In the genomic region with DNA sequence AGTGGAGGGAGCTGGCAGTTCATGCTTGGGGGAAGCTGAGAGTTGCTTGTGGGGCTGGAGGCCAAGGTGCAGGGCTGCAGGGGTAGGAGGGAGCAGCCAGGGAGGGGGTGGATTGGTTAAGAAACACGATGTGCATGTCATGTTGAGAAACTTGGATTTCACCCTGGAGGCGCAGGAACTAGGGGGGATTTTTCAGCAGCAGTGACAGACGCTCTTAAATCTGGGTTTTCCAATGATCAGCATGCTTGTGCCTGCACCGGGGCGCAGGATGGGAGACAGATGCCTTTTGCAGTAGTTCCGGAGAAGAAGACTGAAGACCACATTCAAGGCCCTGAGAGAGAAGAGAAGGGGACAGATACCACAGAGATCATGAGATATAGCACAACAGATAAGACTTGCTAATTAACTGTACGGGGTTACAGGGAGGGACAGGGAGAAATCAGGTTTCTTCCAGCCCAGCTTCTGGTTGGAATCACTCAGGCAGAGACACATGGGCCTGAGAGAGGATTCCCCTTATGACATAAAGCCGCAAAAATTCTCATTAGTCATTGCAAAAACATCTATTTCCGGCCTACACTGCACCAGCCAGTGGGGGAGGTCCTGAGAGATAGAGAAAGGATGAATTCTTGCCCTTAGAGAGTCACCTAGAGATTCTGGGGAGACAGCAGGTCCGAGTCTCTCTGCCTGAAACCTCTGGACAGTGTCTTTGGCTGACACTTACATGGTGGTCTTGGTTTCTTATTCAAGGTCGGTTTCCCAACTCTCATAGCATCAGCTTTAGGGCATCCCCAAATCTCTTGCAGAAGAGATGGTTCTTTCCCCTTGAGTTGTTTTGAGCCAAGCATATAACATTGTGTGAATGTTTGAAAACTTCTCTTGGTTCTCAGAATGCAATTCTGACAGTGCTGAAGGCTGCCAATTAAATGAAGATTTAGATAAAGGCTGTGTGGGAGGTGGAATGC, we compare ENCODE assay signal across 1 cellular context.
TF ChIP-seq lines count a peak whose summit lies in the region.

No MANE protein-coding gene starts in this region.

TF ChIP-seq in K562, 482 proteins besides CTCF, POLR2A, EP300 and RAD21 (continued from another document):
- TF ChIP-seq, protein P1, sequence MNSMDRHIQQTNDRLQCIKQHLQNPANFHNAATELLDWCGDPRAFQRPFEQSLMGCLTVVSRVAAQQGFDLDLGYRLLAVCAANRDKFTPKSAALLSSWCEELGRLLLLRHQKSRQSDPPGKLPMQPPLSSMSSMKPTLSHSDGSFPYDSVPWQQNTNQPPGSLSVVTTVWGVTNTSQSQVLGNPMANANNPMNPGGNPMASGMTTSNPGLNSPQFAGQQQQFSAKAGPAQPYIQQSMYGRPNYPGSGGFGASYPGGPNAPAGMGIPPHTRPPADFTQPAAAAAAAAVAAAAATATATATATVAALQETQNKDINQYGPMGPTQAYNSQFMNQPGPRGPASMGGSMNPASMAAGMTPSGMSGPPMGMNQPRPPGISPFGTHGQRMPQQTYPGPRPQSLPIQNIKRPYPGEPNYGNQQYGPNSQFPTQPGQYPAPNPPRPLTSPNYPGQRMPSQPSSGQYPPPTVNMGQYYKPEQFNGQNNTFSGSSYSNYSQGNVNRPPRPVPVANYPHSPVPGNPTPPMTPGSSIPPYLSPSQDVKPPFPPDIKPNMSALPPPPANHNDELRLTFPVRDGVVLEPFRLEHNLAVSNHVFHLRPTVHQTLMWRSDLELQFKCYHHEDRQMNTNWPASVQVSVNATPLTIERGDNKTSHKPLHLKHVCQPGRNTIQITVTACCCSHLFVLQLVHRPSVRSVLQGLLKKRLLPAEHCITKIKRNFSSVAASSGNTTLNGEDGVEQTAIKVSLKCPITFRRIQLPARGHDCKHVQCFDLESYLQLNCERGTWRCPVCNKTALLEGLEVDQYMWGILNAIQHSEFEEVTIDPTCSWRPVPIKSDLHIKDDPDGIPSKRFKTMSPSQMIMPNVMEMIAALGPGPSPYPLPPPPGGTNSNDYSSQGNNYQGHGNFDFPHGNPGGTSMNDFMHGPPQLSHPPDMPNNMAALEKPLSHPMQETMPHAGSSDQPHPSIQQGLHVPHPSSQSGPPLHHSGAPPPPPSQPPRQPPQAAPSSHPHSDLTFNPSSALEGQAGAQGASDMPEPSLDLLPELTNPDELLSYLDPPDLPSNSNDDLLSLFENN (IDR thresholded peaks at IDR 0.05; ENCODE audit: low read depth in 2 of 2, low read length in 2 of 2): no peak
- TF ChIP-seq JUND (IDR thresholded peaks at IDR 0.05; ENCODE audit: borderline replicate concordance, low read depth, low read length) (peak; percentile 44; the same call in 1 of the 2 replicates), JUND (tag; IDR thresholded peaks at IDR 0.05; ENCODE audit: borderline replicate concordance, low read depth, low read length) (peak; percentile 26; the same call in 1 of the 3 replicates), YY1 (IDR thresholded peaks at IDR 0.05; ENCODE audit: borderline replicate concordance in 1 of 3, control insufficient read depth in 1 of 3, extremely low read depth in 1 of 3, insufficient read depth in 3 of 3, insufficient read length in 1 of 3, insufficient replicate concordance in 2 of 3, low read depth in 1 of 3, low read length in 2 of 3) (no peak), GABPA (tag; conservative IDR thresholded peaks at IDR 0.05; ENCODE audit: low read depth) (peak; percentile 48)
